ENCODE assay signal across 9 cellular contexts in genomic region chr19:18834644-18834984, GRCh38. TPM values are rescaled to one million over a fixed set of nuclear protein-coding genes. Genes with fewer than 3 reads are reported as not detected.
A peak's percentile ranks its signal among the peaks of the same experiment; 100 is the strongest.
DNase-seq lines count a peak whose midpoint lies in the region; ATAC-seq, FAIRE-seq and TF ChIP-seq lines count a peak whose summit lies in the region.
"Had no signal": no experiment of that assay in that cellular context is flagged by ENCODE, and none has a peak within 500 bp of the region (broad histone marks: within the 10 kb centered on the region; RNA-seq: fewer than 3 reads in every experiment).

No MANE protein-coding gene starts in this region.

- H3K36me3 ChIP-seq in left ventricle myocardium inferior = peaks cover 9% of the 10 kb centered on the region
- peaks cover 0 to 47% (median 0%) of the 10 kb centered on the region in 9 donors for H3K36me3 ChIP-seq in heart right ventricle
- peaks cover 6% of the 10 kb centered on the region in 2 experiments; a peak in 3 of 4 replicates for H3K36me3 ChIP-seq in GM12878 (ENCODE audit: control insufficient read depth in 2 of 2, insufficient read depth in 2 of 2, low read length in 1 of 2)
- peaks cover 20 to 21% of the 10 kb centered on the region in 2 experiments for H3K36me3 ChIP-seq in mesenchymal stem cell (ENCODE audit: control insufficient read depth in 1 of 2, insufficient read depth in 2 of 2, low read depth in 1 of 2, low read length in 2 of 2)

- H3K4me1 ChIP-seq in left ventricle myocardium inferior = peaks cover 79% of the 10 kb centered on the region
- peaks cover 17 to 77% (median 70%) of the 10 kb centered on the region in 9 donors for H3K4me1 ChIP-seq in heart right ventricle
- H3K4me1 ChIP-seq in GM12878 (ENCODE audit: control insufficient read depth, insufficient read depth, low read length) = peaks cover 17% of the 10 kb centered on the region
- peaks cover 21% of the 10 kb centered on the region for H3K4me1 ChIP-seq in mesenchymal stem cell (ENCODE audit: control insufficient read depth, insufficient read depth, low read depth, low read length)

- in situ Hi-C loops in GM12878 (cut with MboI) = no loop called here

- no peak overlapping the region for H3K14ac ChIP-seq in mesenchymal stem cell (ENCODE audit: low read length in 2 of 2)

- no TSS peak for BruUV-seq in GM12878 (replicated peaks; lab: Mats Ljungman, UMichigan)

- TF ChIP-seq EP300 in GM12878 (IDR thresholded peaks at IDR 0.05; ENCODE audit: borderline replicate concordance in 1 of 2, control insufficient read depth in 1 of 2, low read depth in 2 of 2, low read length in 2 of 2) = no peak

- POLR2A ChIA-PET in GM12878 (lab: Charles Lee) = interaction anchor here (1.1 to 1.4 kb wide), 2 partner anchors 10 to 12 kb away, joined by 3 to 5 read pairs; no protein-coding TSS in a partner anchor

- H3K4me3 ChIP-seq in left ventricle myocardium inferior (peak overlapping the region; percentile 96), heart right ventricle (peak overlapping the region in 5 of 10 donors; percentile 80 to 95 (median 90)), GM12878 (peak overlapping the region; percentile 93), mesenchymal stem cell (ENCODE audit: insufficient read depth in 1 of 2, low read depth in 1 of 2, low read length in 2 of 2) (peak overlapping the region in 1 of 2 experiments; percentile 92)

- no peak overlapping the region for H2BK15ac ChIP-seq in mesenchymal stem cell (ENCODE audit: low read depth, poor library complexity, severe bottlenecking)

- H3K79me1 ChIP-seq in mesenchymal stem cell (replicated peaks; ENCODE audit: low read length, poor library complexity, severe bottlenecking) = peaks cover 3% of the 10 kb centered on the region

- H3K9ac ChIP-seq in GM12878 (ENCODE audit: control insufficient read depth, insufficient read depth, low read length) = peak overlapping the region; percentile 51
- H3K9ac ChIP-seq in mesenchymal stem cell (ENCODE audit: low read length) = peak overlapping the region; percentile 95

- H3K79me2 ChIP-seq in GM12878 (ENCODE audit: control insufficient read depth, insufficient read depth, low read length) = peaks cover 72% of the 10 kb centered on the region

- H4K8ac ChIP-seq in mesenchymal stem cell (ENCODE audit: low read length) = no peak overlapping the region

- FAIRE-seq in GM12878 (lab: Jason Lieb, UNC) = no peak

- H3K27ac ChIP-seq in left ventricle myocardium inferior (replicated peaks) = no peak overlapping the region
- H3K27ac ChIP-seq in heart right ventricle = peak overlapping the region in 1 of 10 donors; percentile 31
- H3K27ac ChIP-seq in GM12878 (ENCODE audit: control insufficient read depth, insufficient read depth) = no peak overlapping the region
- no peak overlapping the region for H3K27ac ChIP-seq in mesenchymal stem cell (ENCODE audit: low read length, poor library complexity, severe bottlenecking)

- no peaks in the 10 kb centered on the region for H3K27me3 ChIP-seq in left ventricle myocardium inferior (ENCODE audit: low read depth)
- H3K27me3 ChIP-seq in heart right ventricle = no peaks in the 10 kb centered on the region
- no peaks in the 10 kb centered on the region for H3K27me3 ChIP-seq in GM12878 (replicated peaks in 1 of 2; ENCODE audit: control insufficient read depth in 2 of 2, insufficient read depth in 2 of 2, low read length in 1 of 2)
- H3K27me3 ChIP-seq in mesenchymal stem cell (ENCODE audit: control insufficient read depth in 1 of 2, insufficient read depth in 1 of 2, low read length in 2 of 2) = no peaks in the 10 kb centered on the region

- H3K4ac ChIP-seq in mesenchymal stem cell (ENCODE audit: low read depth in 1 of 2, low read length in 2 of 2) = no peak overlapping the region

- CTCF ChIA-PET in GM12878 (lab: Yijun Ruan, JAX) = interaction anchor here (8.2 kb wide), 1 partner anchor 12 kb away, joined by 109 read pairs; no protein-coding TSS in a partner anchor

- SMC1A ChIA-PET in GM12878 (lab: Charles Lee; ENCODE audit: uncharacterized antibody, unreplicated experiment) = interaction anchor here (0.9 to 4.2 kb wide), 3 partner anchors 9 to 28 kb away, joined by 3 to 24 read pairs (median 4); no protein-coding TSS in a partner anchor

- H4K20me1 ChIP-seq in GM12878 (ENCODE audit: control insufficient read depth, insufficient read depth) = peaks cover 18% of the 10 kb centered on the region

- RAD21 ChIA-PET in GM12878 (lab: Charles Lee; ENCODE audit: unreplicated experiment) = interaction anchor here (0.6 to 2.0 kb wide), 3 partner anchors 8 to 549 kb away, joined by 3 to 6 read pairs (median 4); no protein-coding TSS in a partner anchor

- no peaks in the 10 kb centered on the region for H3K9me3 ChIP-seq in left ventricle myocardium inferior (replicated peaks)
- no peaks in the 10 kb centered on the region for H3K9me3 ChIP-seq in heart right ventricle
- H3K9me3 ChIP-seq in GM12878 (replicated peaks; ENCODE audit: control insufficient read depth, insufficient read depth, low read length) = no peaks in the 10 kb centered on the region
- no peaks in the 10 kb centered on the region for H3K9me3 ChIP-seq in mesenchymal stem cell (ENCODE audit: control insufficient read depth, low read length)

- TF ChIP-seq POLR2A in GM12878 (IDR thresholded peaks at IDR 0.05; ENCODE audit: low read depth, low read length) = no peak

- H3K18ac ChIP-seq in mesenchymal stem cell (ENCODE audit: low read depth in 1 of 2, low read length in 2 of 2) = no peak overlapping the region

- ATAC-seq in heart right ventricle (no peak), GM12878 (no peak), GM18873 (IDR thresholded peaks at IDR 0.05; ENCODE audit: low FRiP score, unreplicated experiment) (no peak)

- TF ChIP-seq RAD21 in GM12878 (IDR thresholded peaks at IDR 0.05; ENCODE audit: insufficient read depth, low read depth, low read length) = no peak

- no peak overlapping the region for H2AFZ ChIP-seq in GM12878 (ENCODE audit: control insufficient read depth, low read depth, low read length)
- no peak overlapping the region for H2AFZ ChIP-seq in mesenchymal stem cell (ENCODE audit: low read depth, low read length)

- 66 to 74% methylated on average over 4 of the region's 4 CpGs for WGBS in heart right ventricle, 2 donors
- 78% methylated on average over 4 of the region's 4 CpGs for WGBS in GM12878 (ENCODE audit: insufficient coverage, insufficient replicate concordance, low lambda C conversion rate, missing lambda C conversion rate)
- WGBS in mesenchymal stem cell = 89% methylated on average over 4 of the region's 4 CpGs

- no peak overlapping the region for H2BK5ac ChIP-seq in mesenchymal stem cell (ENCODE audit: low read depth, low read length, poor library complexity, severe bottlenecking)

- intact Hi-C loops in left ventricle myocardium inferior (cut with micrococcal nuclease) = no loop called here
- intact Hi-C loops in heart right ventricle (cut with DNase I) = loop anchor here in 5 of 10 donors (5.0 to 10.0 kb wide), 3 partner anchors 150 to 160 kb away; partner anchors contain the start of gene CRTC1 (in 4 of the 5)
- intact Hi-C loops in GM12878 (cut with micrococcal nuclease; ENCODE audit: unreplicated experiment) = loop anchor here (5.0 kb wide), 1 partner anchor 242 kb away; no protein-coding TSS in a partner anchor

- H2BK12ac ChIP-seq in mesenchymal stem cell (ENCODE audit: low read length in 2 of 2) = no peak overlapping the region

- H4K91ac ChIP-seq in mesenchymal stem cell (ENCODE audit: low read length) = no peak overlapping the region

- H3K4me2 ChIP-seq in GM12878 (ENCODE audit: control insufficient read depth, insufficient read depth) (peak overlapping the region; percentile 73), mesenchymal stem cell (ENCODE audit: low read length, poor library complexity, severe bottlenecking) (peak overlapping the region; percentile 92)

- no peak overlapping the region for H2AK5ac ChIP-seq in mesenchymal stem cell (ENCODE audit: low read length, severe bottlenecking)

- no peak for DNase-seq in left ventricle myocardium inferior
- DNase-seq in heart right ventricle = no peak
- DNase-seq in GM12878 (ENCODE audit: low read depth, low spot score) = no peak
- DNase-seq in mesenchymal stem cell = no peak
- DNase-seq in Ammon's horn (ENCODE audit: low spot score) = no peak
- no peak for DNase-seq in DMS53 (lab: John Stamatoyannopoulos, UW)
- no peak for DNase-seq in HK-2 (ENCODE audit: unreplicated experiment)
- DNase-seq: NCI-H1092 treated with DMSO at 0.1 percent for 48 hours had no signal

- no peak overlapping the region for H3K23ac ChIP-seq in mesenchymal stem cell (ENCODE audit: low read length in 2 of 2)

- no peak overlapping the region for H2BK120ac ChIP-seq in mesenchymal stem cell (ENCODE audit: low read depth, low read length)

- TF ChIP-seq CTCF in left ventricle myocardium inferior (IDR thresholded peaks at IDR 0.05; ENCODE audit: borderline replicate concordance) (no peak), heart right ventricle (IDR thresholded peaks at IDR 0.05) (no peak), GM12878 (IDR thresholded peaks at IDR 0.05 in 2 of 3, conservative IDR thresholded peaks at IDR 0.05 in 1 of 3; ENCODE audit: control insufficient read depth in 2 of 3, extremely low read depth in 1 of 3, insufficient read depth in 1 of 3, low read depth in 3 of 3, low read length in 3 of 3) (no peak)

RNA-seq across cellular contexts. Expression of gene UPF1, which starts 2.9 kb away (rescaled TPM):
- total RNA-seq in left ventricle myocardium inferior (32.3 TPM), heart right ventricle (10 to 100 TPM; 32.3 to 44.3 (median 37.5) TPM), GM12878 (2014; rRNA removed) (35.3 and 40.6 TPM in 2 replicates), GM12878 (2014; rRNA removed; fragmentation: Illumina TruSeq; extraction: Trizol) (14.5 and 16.1 TPM in 2 replicates), GM12878 (2021) (71.9 and 80.9 TPM in 2 replicates)
- polyA plus RNA-seq in heart right ventricle (10 to 100 TPM; 25.2 to 36.7 TPM), GM12878 (2011; rRNA removed) (8.9 and 22.8 TPM in 2 replicates), GM12878 (2014; fragmentation: Illumina TruSeq; extraction: Trizol) (26.2 and 33.5 TPM in 2 replicates), GM12878 (2014; fragmentation: Nextera tagmentation; extraction: Ambion mirVana) (1 to 10 TPM in 1 of 2 experiments, under 1 TPM in 1; 0.58 to 1.1 TPM), GM12878 (2014; rRNA removed) (35.1 and 47.1 TPM in 2 replicates), GM12878 (2016; fragmentation: Nextera tagmentation; extraction: Ambion mirVana) (1 to 10 TPM; 4.5 to 5.6 TPM)
- 99.0 and 125 TPM in 2 replicates for total RNA-seq in GM12878 (2013; cell fraction: nucleolus; rRNA removed)
- 9.9 TPM for polyA plus RNA-seq in GM12878 (2011; ENCODE audit: low read depth)
- polyA plus RNA-seq in GM12878 (2011; cell fraction: cytosol; rRNA removed) = 23.1 and 45.0 TPM in 2 replicates
- polyA plus RNA-seq in GM12878 (2011; cell fraction: nucleus; rRNA removed) = 102 and 147 TPM in 2 replicates
- 27.8 and 31.0 TPM in 2 replicates for polyA plus RNA-seq in GM12878 (2012)
- 66.6 and 68.0 TPM in 2 replicates for polyA minus RNA-seq in GM12878 (2011; rRNA and poly(A)+ RNA removed)
- 23.4 and 30.8 TPM in 2 replicates for polyA minus RNA-seq in GM12878 (2011; cell fraction: cytosol; rRNA and poly(A)+ RNA removed)
- 43.4 and 69.7 TPM in 2 replicates for polyA minus RNA-seq in GM12878 (2011; cell fraction: nucleus; rRNA and poly(A)+ RNA removed)
- polyA plus RNA-seq in mesenchymal stem cell (2013, experiment 1 of 2) = 16.0 TPM
- polyA plus RNA-seq in mesenchymal stem cell (2013, experiment 2 of 2) = 15.0 TPM

RNA-seq across cellular contexts. Expression of gene COMP, which starts 43.5 kb away (rescaled TPM):
- total RNA-seq in left ventricle myocardium inferior = 1.2 TPM
- 1 to 10 TPM in 3 of 10 donors, under 1 TPM in 5, not detected in 2; 0.13 to 5.9 (median 0.43) TPM for total RNA-seq in heart right ventricle
- 1 to 10 TPM in 1 of 2 donors, under 1 TPM in 1; 0.29 to 2.4 TPM for polyA plus RNA-seq in heart right ventricle
- not detected in 2 replicates for total RNA-seq in GM12878 (2013; cell fraction: nucleolus; rRNA removed)
- not detected in 2 replicates for total RNA-seq in GM12878 (2014; rRNA removed)
- total RNA-seq in GM12878 (2014; rRNA removed; fragmentation: Illumina TruSeq; extraction: Trizol) = not detected in 2 replicates
- total RNA-seq in GM12878 (2021) = not detected in 2 replicates
- polyA plus RNA-seq in GM12878 (2011; ENCODE audit: low read depth) = not detected
- polyA plus RNA-seq in GM12878 (2011; rRNA removed) = not detected in 2 replicates
- polyA plus RNA-seq in GM12878 (2011; cell fraction: cytosol; rRNA removed) = 0.04 and 0.08 TPM in 2 replicates
- 0.09 and 0.15 TPM in 2 replicates for polyA plus RNA-seq in GM12878 (2011; cell fraction: nucleus; rRNA removed)
- polyA plus RNA-seq in GM12878 (2012) = not detected in 2 replicates
- not detected in 2 replicates for polyA plus RNA-seq in GM12878 (2014; fragmentation: Illumina TruSeq; extraction: Trizol)
- polyA plus RNA-seq in GM12878 (2014; fragmentation: Nextera tagmentation; extraction: Ambion mirVana) = not detected
- polyA plus RNA-seq in GM12878 (2014; rRNA removed) = not detected in 2 replicates
- under 1 TPM in 1 of 2 experiments, not detected in 1; 0.17 TPM for polyA plus RNA-seq in GM12878 (2016; fragmentation: Nextera tagmentation; extraction: Ambion mirVana)
- polyA minus RNA-seq in GM12878 (2011; rRNA and poly(A)+ RNA removed) = not detected in 2 replicates
- not detected in 2 replicates for polyA minus RNA-seq in GM12878 (2011; cell fraction: cytosol; rRNA and poly(A)+ RNA removed)
- not detected in 2 replicates for polyA minus RNA-seq in GM12878 (2011; cell fraction: nucleus; rRNA and poly(A)+ RNA removed)
- not detected for polyA plus RNA-seq in mesenchymal stem cell (2013, experiment 1 of 2)
- not detected for polyA plus RNA-seq in mesenchymal stem cell (2013, experiment 2 of 2)
